Comparison of ENCODE assay signal across 6 cellular contexts in the genomic region with DNA sequence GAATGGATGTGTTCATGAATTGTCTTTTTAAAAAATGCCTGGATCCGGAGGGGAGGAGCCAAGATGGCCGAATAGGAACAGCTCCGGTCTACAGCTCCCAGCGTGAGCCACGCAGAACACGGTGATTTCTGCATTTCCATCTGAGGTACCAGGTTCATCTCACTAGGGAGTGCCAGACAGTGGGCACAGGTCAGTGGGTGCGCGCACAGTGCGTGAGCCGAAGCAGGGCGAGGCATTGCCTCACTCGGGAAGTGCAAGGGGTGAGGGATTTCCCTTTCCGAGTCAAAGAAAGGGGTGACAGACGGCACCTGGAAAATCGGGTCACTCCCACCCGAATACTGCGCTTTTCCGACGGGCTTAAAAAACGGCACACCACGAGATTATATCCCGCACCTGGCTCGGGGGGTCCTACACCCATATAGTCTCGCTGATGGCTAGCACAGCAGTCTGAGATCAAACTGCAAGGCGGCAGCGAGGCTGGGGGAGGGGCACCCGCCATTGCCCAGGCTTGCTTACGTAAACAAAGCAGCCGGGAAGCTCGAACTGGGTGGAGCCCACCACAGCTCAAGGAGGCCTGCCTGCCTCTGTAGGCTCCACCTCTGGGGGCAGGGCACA. TPM values are rescaled to one million over a fixed set of nuclear protein-coding genes. Genes with fewer than 3 reads are reported as not detected.
"Had no signal": no experiment of that assay in that cellular context is flagged by ENCODE, and none has a peak within 500 bp of the region (broad histone marks: within the 10 kb centered on the region; RNA-seq: fewer than 3 reads in every experiment).

No MANE protein-coding gene starts in this region.

RNA-seq across cellular contexts. Expression of a gene that starts 50.6 kb away (rescaled TPM):
- total RNA-seq: mononuclear cell had no signal

RNA-seq across cellular contexts. Expression of a gene that starts 54.3 kb away (rescaled TPM):
- total RNA-seq: left ventricle myocardium inferior, lower leg skin, mononuclear cell, transverse colon, vagina had no signal
- polyA plus RNA-seq: pancreas had no signal
